In the genomic region with DNA sequence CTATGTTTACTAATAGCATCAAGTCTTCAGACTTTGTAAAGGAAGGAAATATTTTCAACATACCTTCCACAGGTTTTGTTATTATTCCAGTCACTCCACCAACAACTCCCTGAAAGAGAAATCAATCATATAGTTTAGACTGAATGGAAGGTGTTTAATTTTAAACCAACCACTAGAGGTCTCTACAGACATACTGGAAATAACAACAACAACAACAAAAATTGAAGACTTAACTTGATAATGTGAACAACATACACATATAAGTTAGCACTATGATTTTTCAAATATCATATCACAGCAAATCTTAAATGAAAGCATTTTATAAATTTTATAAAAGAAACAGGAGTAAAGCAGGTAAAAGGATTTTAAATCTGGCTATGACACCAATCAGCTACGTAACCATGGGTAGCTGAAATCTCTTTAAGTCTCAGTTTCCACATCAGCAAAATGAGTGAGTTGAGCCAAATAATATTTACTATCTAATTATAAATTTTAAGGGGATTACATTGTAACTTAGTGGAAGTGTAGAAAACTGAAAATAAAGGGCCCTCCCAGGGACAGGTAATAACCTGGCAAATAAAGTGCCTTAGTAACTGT, we compare ENCODE assay signal across 8 cellular contexts.
DNase-seq lines count a peak whose midpoint lies in the region; ATAC-seq lines count a peak whose summit lies in the region.

No MANE protein-coding gene starts in this region.

- no peak for ATAC-seq in stimulated activated naive CD8-positive, alpha-beta T cell treated with anti-CD3 and anti-CD28 coated beads, Interleukin-15, Interleukin-2, amounts not matched to agents 100 U/mL and 50 U/mL, for 24 hours

- DNase-seq in NCI-H345 (lab: John Stamatoyannopoulos, UW) (peak; percentile 4), NCI-H345 treated with DMSO at 0.1 percent for 48 hours (lab: John Stamatoyannopoulos, UW; ENCODE audit: unreplicated experiment) (no peak), NCI-H460 (ENCODE audit: extremely low read depth, low read depth) (peak; percentile 29), dermis blood vessel endothelial cell (peak; percentile 53), pons (ENCODE audit: low spot score) (peak; percentile 51), activated gamma-delta T cell treated with Interleukin-2 at 50 U/mL for 16 hours (no peak)
- DNase-seq in stimulated activated naive CD8-positive, alpha-beta T cell treated with anti-CD3 and anti-CD28 coated beads, Interleukin-15, Interleukin-2, amounts not matched to agents 100 U/mL and 50 U/mL, for 24 hours: no peak
- no peak for DNase-seq in activated CD4-positive, CD25-positive, alpha-beta regulatory T cell (lab: John Stamatoyannopoulos, UW)

Comparison
In these comparisons a context has a peak if more than half of its experiments do, and no peak if none do; other contexts are left out.
1. DNase-seq: peak in NCI-H345 (single experiment), NCI-H460 (single experiment), dermis blood vessel endothelial cell (single experiment) and pons (single experiment); none in NCI-H345 treated with DMSO at 0.1 percent for 48 hours (single experiment), activated gamma-delta T cell treated with Interleukin-2 at 50 U/mL for 16 hours (single experiment), stimulated activated naive CD8-positive, alpha-beta T cell treated with anti-CD3 and anti-CD28 coated beads, Interleukin-15, Interleukin-2, amounts not matched to agents 100 U/mL and 50 U/mL, for 24 hours (single experiment) and activated CD4-positive, CD25-positive, alpha-beta regulatory T cell (0 of 4).